In genomic region chr7:155495440-155496248, GRCh38 we compare ENCODE assay signal across 31 cellular contexts. TPM values are rescaled to one million over a fixed set of nuclear protein-coding genes. Genes with fewer than 3 reads are reported as not detected.
"Had no signal": no experiment of that assay in that cellular context is flagged by ENCODE, and none has a peak within 500 bp of the region (broad histone marks: within the 10 kb centered on the region; RNA-seq: fewer than 3 reads in every experiment).

No MANE protein-coding gene starts in this region.

- H3K27ac Mint-ChIP-seq: activated naive CD8-positive, alpha-beta T cell treated with anti-CD3 and anti-CD28 coated beads, Interleukin-2, amount 10 ng/mL, durations not matched to agents 7 days and 5 days; activated T-cell treated with anti-CD3 and anti-CD28 coated beads, Interleukin-2, amount 50 U/mL, for 24 hours; activated T-helper 17 cell treated with anti-CD3 and anti-CD28 coated beads, Interleukin-2, amount 50 U/mL, for 72 hours; effector memory CD8-positive, alpha-beta T cell; memory B cell; stimulated activated effector memory CD8-positive, alpha-beta T cell treated with anti-CD3 and anti-CD28 coated beads, Interleukin-12 subunit alpha, Interleukin-12 subunit beta, amount 100 ng/mL, for 72 hours; stimulated activated naive CD8-positive, alpha-beta T cell treated with anti-CD3 and anti-CD28 coated beads, Interleukin-15, amount 100 ng/mL, for 72 hours; WTC11 had no signal

- H3K4me3 Mint-ChIP-seq: activated naive CD8-positive, alpha-beta T cell treated with anti-CD3 and anti-CD28 coated beads, Interleukin-2, amount 10 ng/mL, durations not matched to agents 7 days and 5 days; activated T-cell treated with anti-CD3 and anti-CD28 coated beads, Interleukin-2, amount 50 U/mL, for 24 hours; activated T-helper 17 cell treated with anti-CD3 and anti-CD28 coated beads, Interleukin-2, amount 50 U/mL, for 72 hours; effector memory CD8-positive, alpha-beta T cell; memory B cell; stimulated activated effector memory CD8-positive, alpha-beta T cell treated with anti-CD3 and anti-CD28 coated beads, Interleukin-12 subunit alpha, Interleukin-12 subunit beta, amount 100 ng/mL, for 72 hours; stimulated activated naive CD8-positive, alpha-beta T cell treated with anti-CD3 and anti-CD28 coated beads, Interleukin-15, amount 100 ng/mL, for 72 hours; WTC11 had no signal

- H3K36me3 ChIP-seq: breast epithelium, colonic mucosa, esophagus squamous epithelium, gastrocnemius medialis, tibial artery had no signal

- H3K36me3 Mint-ChIP-seq: stimulated activated effector memory CD8-positive, alpha-beta T cell treated with anti-CD3 and anti-CD28 coated beads, Interleukin-12 subunit alpha, Interleukin-12 subunit beta, amount 100 ng/mL, for 72 hours; WTC11 had no signal

- DNase-seq: activated CD8-positive, alpha-beta memory T cell treated with anti-CD3 and anti-CD28 coated beads for 24 hours; activated CD8-positive, alpha-beta memory T cell treated with anti-CD3 and anti-CD28 coated beads, Interleukin-2, amount 50 U/mL, for 4 hours; activated naive CD8-positive, alpha-beta T cell treated with anti-CD3 and anti-CD28 coated beads, Interleukin-2, amount 10 ng/mL, durations not matched to agents 7 days and 5 days; activated T-cell treated with anti-CD3 and anti-CD28 coated beads, Interleukin-2, amount 50 U/mL, for 24 hours; amniotic stem cell; colonic mucosa; dorsolateral prefrontal cortex; effector memory CD8-positive, alpha-beta T cell; esophagus squamous epithelium; gastrocnemius medialis; hippocampal formation; islet precursor cell; left colon; occipital lobe; posterior cingulate gyrus; stimulated activated CD4-positive, alpha-beta T cell treated with anti-CD3 and anti-CD28 coated beads, Interleukin-2, amount 100 ng/mL, for 24 hours; stimulated activated naive CD8-positive, alpha-beta T cell treated with anti-CD3 and anti-CD28 coated beads, Interleukin-15, amount 100 ng/mL, for 72 hours; T-helper 9 cell; tibial artery had no signal

- H3K4me1 ChIP-seq: colonic mucosa, gastrocnemius medialis had no signal

- H3K9me3 ChIP-seq: breast epithelium, colonic mucosa, esophagus squamous epithelium, gastrocnemius medialis, tibial artery had no signal

- H3K27ac ChIP-seq: breast epithelium, colonic mucosa, dorsolateral prefrontal cortex, esophagus squamous epithelium, gastrocnemius medialis, tibial artery had no signal

- H3K9me3 Mint-ChIP-seq: activated naive CD8-positive, alpha-beta T cell treated with anti-CD3 and anti-CD28 coated beads, Interleukin-2, amount 10 ng/mL, durations not matched to agents 7 days and 5 days; activated T-cell treated with anti-CD3 and anti-CD28 coated beads, Interleukin-2, amount 50 U/mL, for 24 hours; WTC11 had no signal

- H3K4me3 ChIP-seq: breast epithelium, colonic mucosa, dorsolateral prefrontal cortex, esophagus squamous epithelium, gastrocnemius medialis, tibial artery had no signal

- FAIRE-seq: small intestine had no signal

RNA-seq across cellular contexts. Expression of gene EN2, which starts 37.7 kb away (rescaled TPM):
- total RNA-seq: activated naive CD8-positive, alpha-beta T cell treated with anti-CD3 and anti-CD28 coated beads, Interleukin-2, amount 10 ng/mL, durations not matched to agents 7 days and 5 days; activated T-helper 17 cell treated with anti-CD3 and anti-CD28 coated beads, Interleukin-2, amount 50 U/mL, for 72 hours; colonic mucosa; left colon; mononuclear cell; occipital lobe; sciatic nerve; ureter; WTC11 had no signal
- polyA plus RNA-seq: neural cell, small intestine had no signal

RNA-seq across cellular contexts. Expression of gene CNPY1, which starts 50.7 kb away (rescaled TPM):
- total RNA-seq: activated naive CD8-positive, alpha-beta T cell treated with anti-CD3 and anti-CD28 coated beads, Interleukin-2, amount 10 ng/mL, durations not matched to agents 7 days and 5 days; activated T-helper 17 cell treated with anti-CD3 and anti-CD28 coated beads, Interleukin-2, amount 50 U/mL, for 72 hours; colonic mucosa; esophagus squamous epithelium; left colon; lower leg skin; mononuclear cell; renal cortical epithelial cell; sciatic nerve; ureter had no signal
- polyA plus RNA-seq: small intestine had no signal
